11 cellular contexts compared by ENCODE assay signal in genomic region chr6:143872211-143872610, GRCh38. TPM values are rescaled to one million over a fixed set of nuclear protein-coding genes. Genes with fewer than 3 reads are reported as not detected.
DNase-seq lines count a peak whose midpoint lies in the region; ATAC-seq and TF ChIP-seq lines count a peak whose summit lies in the region.
"Had no signal": no experiment of that assay in that cellular context is flagged by ENCODE, and none has a peak within 500 bp of the region (broad histone marks: within the 10 kb centered on the region; RNA-seq: fewer than 3 reads in every experiment).

No MANE protein-coding gene starts in this region.

- intact Hi-C loops in adrenal gland (cut with DNase I) = no loop called here

- WGBS in adrenal gland, 4 donors = 84 to 91% (median 89%) methylated on average over 2 of the region's 2 CpGs

- H3K36me3 Mint-ChIP-seq in activated CD4-positive, alpha-beta memory T cell treated with anti-CD3 and anti-CD28 coated beads, Interleukin-2, amount 10 ng/mL, durations not matched to agents 7 days and 5 days (ENCODE audit: low read depth) = peaks cover 8% of the 10 kb centered on the region

- ATAC-seq in GM18508 (IDR thresholded peaks at IDR 0.05; ENCODE audit: insufficient read depth, unreplicated experiment) (peak; percentile 97), GM21447 (IDR thresholded peaks at IDR 0.05; ENCODE audit: unreplicated experiment) (peak; percentile 86), HG03442 (IDR thresholded peaks at IDR 0.05; ENCODE audit: unreplicated experiment) (peak; percentile 100)

- no peaks in the 10 kb centered on the region for H3K9me3 ChIP-seq in adrenal gland (replicated peaks in 1 of 3)

- DNase-seq in fibroblast of peridontal ligament (ENCODE audit: extremely low read depth) (peak; percentile 39), NCI-H1436 treated with DMSO at 0.1 percent for 48 hours (lab: John Stamatoyannopoulos, UW) (no peak), adrenal gland (no peak), NCI-H1694 (lab: John Stamatoyannopoulos, UW) (no peak)
- no peak for DNase-seq in activated CD4-positive, alpha-beta memory T cell treated with anti-CD3 and anti-CD28 coated beads, Interleukin-2, amount 10 ng/mL, durations not matched to agents 7 days and 5 days
- DNase-seq: stimulated activated CD4-positive, alpha-beta T cell treated with anti-CD3 and anti-CD28 coated beads, Interleukin-15, amount 100 ng/mL, for 24 hours had no signal

- H3K27me3 ChIP-seq in adrenal gland = no peaks in the 10 kb centered on the region

- no peak for TF ChIP-seq POLR2A in adrenal gland (IDR thresholded peaks at IDR 0.05)

- H3K4me1 Mint-ChIP-seq in activated CD4-positive, alpha-beta memory T cell treated with anti-CD3 and anti-CD28 coated beads, Interleukin-2, amount 10 ng/mL, durations not matched to agents 7 days and 5 days = peaks cover 15% of the 10 kb centered on the region

- H3K4me3 Mint-ChIP-seq in activated CD4-positive, alpha-beta memory T cell treated with anti-CD3 and anti-CD28 coated beads, Interleukin-2, amount 10 ng/mL, durations not matched to agents 7 days and 5 days = no peak overlapping the region
- H3K4me3 Mint-ChIP-seq: IgD-negative memory B cell had no signal

- CTCF ChIA-PET in activated CD4-positive, alpha-beta memory T cell treated with anti-CD3 and anti-CD28 coated beads, Interleukin-2, amount 10 ng/mL, durations not matched to agents 7 days and 5 days (lab: Charles Lee) = interaction anchor here (0.6 to 1.5 kb wide), 2 partner anchors 28 to 280 kb away, joined by 3 to 6 read pairs; partner anchors contain the start of gene LTV1

- no peak for TF ChIP-seq CTCF in adrenal gland (IDR thresholded peaks at IDR 0.05)

- no peak overlapping the region for H3K27ac ChIP-seq in adrenal gland
- H3K27ac ChIP-seq: SK-N-MC had no signal

- no peaks in the 10 kb centered on the region for H3K27me3 Mint-ChIP-seq in activated CD4-positive, alpha-beta memory T cell treated with anti-CD3 and anti-CD28 coated beads, Interleukin-2, amount 10 ng/mL, durations not matched to agents 7 days and 5 days
- H3K27me3 Mint-ChIP-seq: IgD-negative memory B cell had no signal

- no peak overlapping the region for H3K27ac Mint-ChIP-seq in activated CD4-positive, alpha-beta memory T cell treated with anti-CD3 and anti-CD28 coated beads, Interleukin-2, amount 10 ng/mL, durations not matched to agents 7 days and 5 days
- H3K27ac Mint-ChIP-seq: IgD-negative memory B cell had no signal

- H3K9me3 Mint-ChIP-seq in activated CD4-positive, alpha-beta memory T cell treated with anti-CD3 and anti-CD28 coated beads, Interleukin-2, amount 10 ng/mL, durations not matched to agents 7 days and 5 days = peaks cover 23% of the 10 kb centered on the region

- no peaks in the 10 kb centered on the region for H3K36me3 ChIP-seq in adrenal gland (replicated peaks in 1 of 2)

- no peaks in the 10 kb centered on the region for H3K4me1 ChIP-seq in adrenal gland (replicated peaks in 1 of 2)

- POLR2A ChIA-PET in activated CD4-positive, alpha-beta memory T cell treated with anti-CD3 and anti-CD28 coated beads, Interleukin-2, amount 10 ng/mL, durations not matched to agents 7 days and 5 days (lab: Charles Lee) = interaction anchor here (1.9 kb wide), 1 partner anchor 29 kb away, joined by 6 read pairs; the partner anchor contains the start of gene LTV1

- no peak overlapping the region for H3K4me3 ChIP-seq in adrenal gland
- H3K4me3 ChIP-seq: SK-N-MC had no signal

RNA-seq across cellular contexts. Expression of gene ZC2HC1B, which starts 7.9 kb away (rescaled TPM):
- total RNA-seq in adrenal gland = 1 to 10 TPM in 1 of 8 donors, not detected in 7; 1.0 TPM
- polyA plus RNA-seq in adrenal gland = under 1 TPM in 1 of 3 donors, not detected in 2; 0.32 TPM
- not detected for total RNA-seq in activated CD4-positive, alpha-beta memory T cell treated with anti-CD3 and anti-CD28 coated beads, Interleukin-2, amount 10 ng/mL, durations not matched to agents 7 days and 5 days
- polyA plus RNA-seq: IgD-negative memory B cell had no signal

RNA-seq across cellular contexts. Expression of gene LTV1, which starts 29.1 kb away (rescaled TPM):
- 10 to 100 TPM in 5 of 8 donors, 1 to 10 TPM in 3; 6.1 to 23.7 (median 16.1) TPM for total RNA-seq in adrenal gland
- polyA plus RNA-seq in adrenal gland = 10 to 100 TPM; 20.8 to 61.1 (median 25.9) TPM
- 10 to 100 TPM; 18.3 to 18.8 TPM for total RNA-seq in activated CD4-positive, alpha-beta memory T cell treated with anti-CD3 and anti-CD28 coated beads, Interleukin-2, amount 10 ng/mL, durations not matched to agents 7 days and 5 days
